ENCODE assay signal across 14 cellular contexts in genomic region chr7:100326914-100327313, GRCh38. TPM values are rescaled to one million over a fixed set of nuclear protein-coding genes. Genes with fewer than 3 reads are reported as not detected.
"Had no signal": no experiment of that assay in that cellular context is flagged by ENCODE, and none has a peak within 500 bp of the region (broad histone marks: within the 10 kb centered on the region; RNA-seq: fewer than 3 reads in every experiment).

No MANE protein-coding gene starts in this region.

RNA-seq across cellular contexts. Expression of gene SPDYE3, which starts 19.4 kb away (rescaled TPM):
- total RNA-seq: activated B cell treated with CpG ODN at 0.5 μM for 24 hours; activated CD4-positive, alpha-beta memory T cell treated with anti-CD3 and anti-CD28 coated beads for 36 hours; activated CD4-positive, alpha-beta memory T cell treated with anti-CD3 and anti-CD28 coated beads, Interleukin-2, amount 10 ng/mL, durations not matched to agents 7 days and 5 days; activated CD4-positive, alpha-beta T cell treated with anti-CD3 and anti-CD28 coated beads for 36 hours; activated CD4-positive, alpha-beta T cell treated with anti-CD3 and anti-CD28 coated beads, Interleukin-2, amount 10 ng/mL, durations not matched to agents 7 days and 5 days; activated CD8-positive, alpha-beta memory T cell treated with anti-CD3 and anti-CD28 coated beads for 36 hours; activated CD8-positive, alpha-beta memory T cell treated with anti-CD3 and anti-CD28 coated beads, Interleukin-2, amount 10 ng/mL, durations not matched to agents 7 days and 5 days; activated CD8-positive, alpha-beta T cell treated with anti-CD3 and anti-CD28 coated beads for 36 hours; activated CD8-positive, alpha-beta T cell treated with anti-CD3 and anti-CD28 coated beads, Interleukin-2, amount 10 ng/mL, durations not matched to agents 7 days and 5 days; T-cell; T-helper 1 cell treated with Interleukin-12 subunit alpha and Interleukin-12 subunit beta and Interleukin-4 antibody, amounts not matched to agents 30 ng/mL and 1 ng/mL, for 36 hours; T-helper 17 cell; T-helper 2 cell treated with Interferon-gamma antibody and Interleukin-4, amounts not matched to agents 100 ng/mL and 5 ng/mL, for 36 hours; WTC11 had no signal
